25 cellular contexts compared by ENCODE assay signal in genomic region chr12:83196694-83197350, GRCh38.
"Had no signal": no experiment of that assay in that cellular context is flagged by ENCODE, and none has a peak within 500 bp of the region (broad histone marks: within the 10 kb centered on the region; RNA-seq: fewer than 3 reads in every experiment).

No MANE protein-coding gene starts in this region.

- H3K27me3 Mint-ChIP-seq: progenitor cell of endocrine pancreas; stimulated activated naive CD8-positive, alpha-beta T cell treated with anti-CD3 and anti-CD28 coated beads, Interleukin-15, amount 100 ng/mL, for 72 hours had no signal

- H3K27ac Mint-ChIP-seq: natural killer cell; progenitor cell of endocrine pancreas; stimulated activated naive CD8-positive, alpha-beta T cell treated with anti-CD3 and anti-CD28 coated beads, Interleukin-15, amount 100 ng/mL, for 72 hours had no signal

- H3K4me1 Mint-ChIP-seq: natural killer cell; stimulated activated naive CD8-positive, alpha-beta T cell treated with anti-CD3 and anti-CD28 coated beads, Interleukin-15, amount 100 ng/mL, for 72 hours had no signal

- H3K4me3 Mint-ChIP-seq: natural killer cell; stimulated activated naive CD8-positive, alpha-beta T cell treated with anti-CD3 and anti-CD28 coated beads, Interleukin-15, amount 100 ng/mL, for 72 hours had no signal

- H3K4me3 ChIP-seq: coronary artery, esophagus squamous epithelium, heart right ventricle, lower lobe of right lung, right atrium auricular region, smooth muscle cell, thyroid gland, vagina had no signal

- H3K9ac ChIP-seq: parathyroid adenoma had no signal

- H3K27me3 ChIP-seq: esophagus squamous epithelium, heart right ventricle, right atrium auricular region, thyroid gland, vagina had no signal

- H2AFZ ChIP-seq: parathyroid adenoma had no signal

- H3K4me2 ChIP-seq: smooth muscle cell had no signal

- H3K79me2 ChIP-seq: parathyroid adenoma had no signal

- H3K4me1 ChIP-seq: heart right ventricle, lower lobe of right lung, parathyroid adenoma, right atrium auricular region, thyroid gland, vagina had no signal

- H3K27ac ChIP-seq: coronary artery, esophagus squamous epithelium, heart right ventricle, lower lobe of right lung, parathyroid adenoma, right atrium auricular region, thyroid gland, vagina had no signal

- DNase-seq: dermis blood vessel endothelial cell; effector memory CD4-positive, alpha-beta T cell; erythroblast; esophagus squamous epithelium; foreskin melanocyte; glutamatergic neuron; heart right ventricle; hippocampal formation; left ventricle myocardium superior; lower lobe of right lung; natural killer cell; stimulated activated CD4-positive, alpha-beta T cell treated with anti-CD3 and anti-CD28 coated beads, Interleukin-12 subunit alpha, Interleukin-12 subunit beta, amount 100 ng/mL, for 4 hours; stimulated activated CD4-positive, alpha-beta T cell treated with anti-CD3 and anti-CD28 coated beads, Interleukin-1b, Interleukin-23, amount 100 ng/mL, for 48 hours; stimulated activated CD4-positive, alpha-beta T cell treated with anti-CD3 and anti-CD28 coated beads, Interleukin-4, amount 100 ng/mL, for 1 hour; stimulated activated CD8-positive, alpha-beta memory T cell treated with anti-CD3 and anti-CD28 coated beads, Interleukin-4, amount 100 ng/mL, for 48 hours; stimulated activated naive CD4-positive, alpha-beta T cell; stimulated activated naive CD8-positive, alpha-beta T cell treated with anti-CD3 and anti-CD28 coated beads, Interleukin-15, amount 100 ng/mL, for 72 hours; thyroid gland; trophoblast cell had no signal

- H3K9me3 ChIP-seq: esophagus squamous epithelium, lower lobe of right lung, thyroid gland, vagina had no signal

- H3K36me3 ChIP-seq: esophagus squamous epithelium, heart right ventricle, lower lobe of right lung, right atrium auricular region, thyroid gland, vagina had no signal
